16 cellular contexts compared by ENCODE assay signal in the genomic region with DNA sequence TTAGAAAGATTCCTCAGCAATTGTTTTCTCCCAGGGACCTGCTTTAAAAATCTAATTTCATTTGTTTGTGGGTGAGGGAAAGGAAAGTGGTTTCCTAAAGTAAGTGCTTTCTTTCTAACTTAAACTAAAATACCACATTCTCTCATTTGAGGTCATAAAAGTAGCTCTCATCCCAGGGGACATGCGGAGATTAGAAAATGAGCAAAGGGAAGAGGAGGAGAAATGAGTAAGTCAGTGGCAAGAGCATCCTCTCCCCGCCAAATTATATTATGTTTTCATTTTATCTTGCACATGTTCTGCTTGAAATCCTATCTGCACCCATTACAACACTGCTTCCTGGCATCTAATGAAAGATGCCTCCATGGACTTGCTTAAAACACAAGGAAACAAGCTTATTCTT.
DNase-seq lines count a peak whose midpoint lies in the region; ATAC-seq and TF ChIP-seq lines count a peak whose summit lies in the region.
"Had no signal": no experiment of that assay in that cellular context is flagged by ENCODE, and none has a peak within 500 bp of the region (broad histone marks: within the 10 kb centered on the region; RNA-seq: fewer than 3 reads in every experiment).

No MANE protein-coding gene starts in this region.

- DNase-seq in GM04504 (ENCODE audit: low read depth) (peak; percentile 36), choroid plexus epithelial cell (ENCODE audit: low read depth) (peak; percentile 75), right atrium auricular region (ENCODE audit: low spot score) (no peak), tibial artery (no peak), iPS-NIHi11 (ENCODE audit: low spot score) (no peak), NCI-H2227 (lab: John Stamatoyannopoulos, UW; ENCODE audit: unreplicated experiment) (no peak)
- DNase-seq: activated CD8-positive, alpha-beta memory T cell treated with anti-CD3 and anti-CD28 coated beads for 24 hours; CD4-positive, CD25-positive, alpha-beta regulatory T cell; DMS79 treated with DMSO at 0.1 percent for 48 hours; left lung; NCI-H2081 treated with DMSO at 0.1 percent for 48 hours had no signal

- H3K4me3 ChIP-seq in choroid plexus epithelial cell (ENCODE audit: low read depth, low read length) (no peak overlapping the region), right atrium auricular region (no peak overlapping the region), tibial artery (no peak overlapping the region)
- H3K4me3 ChIP-seq: left lung, prostate gland had no signal

- H3K36me3 ChIP-seq in right atrium auricular region (no peaks in the 10 kb centered on the region), tibial artery (no peaks in the 10 kb centered on the region)
- H3K36me3 ChIP-seq: left lung, prostate gland had no signal

- H3K4me1 ChIP-seq in right atrium auricular region (no peaks in the 10 kb centered on the region), tibial artery (peaks cover 0 to 36% (median 3%) of the 10 kb centered on the region in 4 donors)
- H3K4me1 ChIP-seq: left lung, prostate gland had no signal

- intact Hi-C loops in tibial artery (cut with DNase I; ENCODE audit: low total_unique reads): no loop called here

- TF ChIP-seq CTCF in choroid plexus epithelial cell (conservative IDR thresholded peaks at IDR 0.05; ENCODE audit: low read depth, low read length) (no peak), right atrium auricular region (IDR thresholded peaks at IDR 0.05) (no peak), tibial artery (IDR thresholded peaks at IDR 0.05) (no peak)

- H3K27ac ChIP-seq in right atrium auricular region (peak overlapping the region; percentile 48 to 61), tibial artery (peak overlapping the region; percentile 58 to 72)
- H3K27ac ChIP-seq: left lung, prostate gland, VCaP had no signal

- ATAC-seq in HG02885 (IDR thresholded peaks at IDR 0.05; ENCODE audit: poor library complexity, unreplicated experiment): no peak
- no peak for ATAC-seq in activated CD4-positive, CD25-positive, alpha-beta regulatory T cell treated with anti-CD3 and anti-CD28 coated beads, Interleukin-2, amount 50 U/mL, for 24 hours
- ATAC-seq: left lung, Panc1 had no signal

- H3K27me3 ChIP-seq in right atrium auricular region (no peaks in the 10 kb centered on the region), tibial artery (no peaks in the 10 kb centered on the region)
- H3K27me3 ChIP-seq: left lung had no signal

- H3K9me3 ChIP-seq in right atrium auricular region (no peaks in the 10 kb centered on the region), tibial artery (no peaks in the 10 kb centered on the region)
- H3K9me3 ChIP-seq: left lung, prostate gland had no signal

Comparison
In these comparisons a context has a peak if more than half of its experiments do, and no peak if none do; other contexts are left out.
1. DNase-seq: peak in GM04504 (single experiment) and choroid plexus epithelial cell (single experiment); none in right atrium auricular region (single experiment), tibial artery (0 of 2), iPS-NIHi11 (single experiment) and NCI-H2227 (single experiment).